23 cellular contexts compared by ENCODE assay signal in genomic region chr16:86608301-86608747, GRCh38. TPM values are rescaled to one million over a fixed set of nuclear protein-coding genes. Genes with fewer than 3 reads are reported as not detected.
DNase-seq lines count a peak whose midpoint lies in the region; ATAC-seq, FAIRE-seq and TF ChIP-seq lines count a peak whose summit lies in the region.
"Had no signal": no experiment of that assay in that cellular context is flagged by ENCODE, and none has a peak within 500 bp of the region (broad histone marks: within the 10 kb centered on the region; RNA-seq: fewer than 3 reads in every experiment).

No MANE protein-coding gene starts in this region.

- POLR2A ChIA-PET in A549 (lab: Yijun Ruan, JAX) = no interaction called here
- POLR2A ChIA-PET in activated CD4-positive, alpha-beta memory T cell treated with anti-CD3 and anti-CD28 coated beads, Interleukin-2, amount 10 ng/mL, durations not matched to agents 7 days and 5 days (lab: Charles Lee) = no interaction called here

- no peaks in the 10 kb centered on the region for H3K9me3 ChIP-seq in A549
- H3K9me3 ChIP-seq in adipocyte (ENCODE audit: control insufficient read depth, low read length) = no peaks in the 10 kb centered on the region
- H3K9me3 ChIP-seq in mesodermal cell (ENCODE audit: control insufficient read depth, low read length) = peaks cover 7% of the 10 kb centered on the region
- H3K9me3 ChIP-seq: upper lobe of left lung had no signal

- H3K4me2 ChIP-seq in A549 = 0 out of 3 replicates have a peak overlapping the region, but pooled peaks have one; percentile 15

- 13% methylated on average over 2 of the region's 2 CpGs for WGBS in A549 (ENCODE audit: missing lambda C conversion rate)
- 71 to 81% methylated on average over 2 of the region's 2 CpGs for WGBS in mesodermal cell (ENCODE audit: insufficient coverage in 2 of 2), 2 experiments

- H3K27ac Mint-ChIP-seq in activated CD4-positive, alpha-beta memory T cell treated with anti-CD3 and anti-CD28 coated beads, Interleukin-2, amount 10 ng/mL, durations not matched to agents 7 days and 5 days = no peak overlapping the region
- H3K27ac Mint-ChIP-seq: activated CD4-positive, alpha-beta T cell treated with anti-CD3 and anti-CD28 coated beads for 36 hours; natural killer cell; progenitor cell of endocrine pancreas had no signal

- no peak overlapping the region for H3K4me3 ChIP-seq in A549
- H3K4me3 ChIP-seq in adipocyte (ENCODE audit: low read length) = no peak overlapping the region
- no peak overlapping the region for H3K4me3 ChIP-seq in mesodermal cell (ENCODE audit: extremely low read depth, insufficient read depth, low read length, poor library complexity, severe bottlenecking)
- H3K4me3 ChIP-seq: GM12878, lung, upper lobe of left lung had no signal

- TF ChIP-seq CTCF in A549 (IDR thresholded peaks at IDR 0.05) = no peak

- peak overlapping the region in 1 of 2 experiments; percentile 23; a peak in 1 of 6 replicates for H3K27ac ChIP-seq in A549
- peak overlapping the region; percentile 68 for H3K27ac ChIP-seq in mesodermal cell (ENCODE audit: low read depth, low read length, severe bottlenecking)
- H3K27ac ChIP-seq: upper lobe of left lung had no signal

- H3K36me3 ChIP-seq in adipocyte (ENCODE audit: control insufficient read depth, insufficient read depth, low read length, severe bottlenecking) (no peaks in the 10 kb centered on the region), mesodermal cell (ENCODE audit: control insufficient read depth, insufficient read depth, low read length) (no peaks in the 10 kb centered on the region)
- H3K36me3 ChIP-seq: upper lobe of left lung had no signal

- no peak for TF ChIP-seq RAD21 in A549 (conservative IDR thresholded peaks at IDR 0.05 in 1 of 2, IDR thresholded peaks at IDR 0.05 in 1 of 2)

- H3K4me3 Mint-ChIP-seq in activated CD4-positive, alpha-beta memory T cell treated with anti-CD3 and anti-CD28 coated beads, Interleukin-2, amount 10 ng/mL, durations not matched to agents 7 days and 5 days = no peak overlapping the region
- H3K4me3 Mint-ChIP-seq: activated CD4-positive, alpha-beta T cell treated with anti-CD3 and anti-CD28 coated beads for 36 hours; natural killer cell had no signal

- H3K27me3 ChIP-seq in adipocyte (replicated peaks; ENCODE audit: control insufficient read depth, insufficient read depth, low read length) = no peaks in the 10 kb centered on the region
- H3K27me3 ChIP-seq: upper lobe of left lung had no signal

- peaks cover 9% of the 10 kb centered on the region for H3K4me1 Mint-ChIP-seq in activated CD4-positive, alpha-beta memory T cell treated with anti-CD3 and anti-CD28 coated beads, Interleukin-2, amount 10 ng/mL, durations not matched to agents 7 days and 5 days

- FAIRE-seq in A549 (lab: Jason Lieb, UNC) = no peak
- FAIRE-seq: D721Med, GM12878 had no signal

- DNase-seq in A549 (ENCODE audit: low read depth in 1 of 2, low spot score in 1 of 2) (no peak), H4 (ENCODE audit: low spot score) (peak; percentile 63), adipocyte (ENCODE audit: low read depth) (peak; percentile 25), retina (no peak)
- DNase-seq in activated CD4-positive, alpha-beta memory T cell treated with anti-CD3 and anti-CD28 coated beads, Interleukin-2, amount 10 ng/mL, durations not matched to agents 7 days and 5 days = no peak
- DNase-seq: activated CD4-positive, alpha-beta T cell treated with anti-CD3 and anti-CD28 coated beads for 36 hours; activated effector memory CD4-positive, alpha-beta T cell treated with anti-CD3 and anti-CD28 coated beads, Interleukin-2, amount 50 U/mL, for 16 hours; cortex of kidney; glutamatergic neuron; KBM-7; natural killer cell; NCI-H1105; NCI-H526 treated with DMSO at 0.1 percent for 48 hours; stimulated activated naive CD4-positive, alpha-beta T cell treated with Interleukin-2 at 50 U/mL for 16 hours; upper lobe of left lung had no signal

- H3K4me1 ChIP-seq in A549 (peaks cover 14% of the 10 kb centered on the region; the same call in 2 of the 3 replicates), adipocyte (ENCODE audit: control insufficient read depth, insufficient read depth, low read length) (peaks cover 35% of the 10 kb centered on the region), mesodermal cell (ENCODE audit: control insufficient read depth, insufficient read depth, low read length, poor library complexity, severe bottlenecking) (peaks cover 32% of the 10 kb centered on the region)

- peak in 1 of 2 experiments; percentile 61; a peak in 3 of 6 replicates for ATAC-seq in A549
- no peak for ATAC-seq in HG02938 (IDR thresholded peaks at IDR 0.05; ENCODE audit: unreplicated experiment)
- ATAC-seq in GM19035 (IDR thresholded peaks at IDR 0.05; ENCODE audit: unreplicated experiment) = no peak
- ATAC-seq: activated CD4-positive, alpha-beta T cell treated with anti-CD3 and anti-CD28 coated beads for 36 hours; GM12878; natural killer cell had no signal

- no peak for TF ChIP-seq EP300 in A549 (IDR thresholded peaks at IDR 0.05)

- H3K27me3 Mint-ChIP-seq in activated CD4-positive, alpha-beta memory T cell treated with anti-CD3 and anti-CD28 coated beads, Interleukin-2, amount 10 ng/mL, durations not matched to agents 7 days and 5 days = peaks cover 5% of the 10 kb centered on the region

- no peak overlapping the region for H3K9ac ChIP-seq in adipocyte (ENCODE audit: low read length)

- no peak for TF ChIP-seq POLR2A in A549 (IDR thresholded peaks at IDR 0.05; ENCODE audit: low read length)

- H3K9me3 Mint-ChIP-seq in activated CD4-positive, alpha-beta memory T cell treated with anti-CD3 and anti-CD28 coated beads, Interleukin-2, amount 10 ng/mL, durations not matched to agents 7 days and 5 days = peaks cover 3% of the 10 kb centered on the region
- H3K9me3 Mint-ChIP-seq: natural killer cell had no signal

- CTCF ChIA-PET in A549 (lab: Yijun Ruan, JAX) = no interaction called here
- CTCF ChIA-PET in activated CD4-positive, alpha-beta memory T cell treated with anti-CD3 and anti-CD28 coated beads, Interleukin-2, amount 10 ng/mL, durations not matched to agents 7 days and 5 days (lab: Charles Lee) = interaction anchor here (0.6 kb wide), 1 partner anchor 97 kb away, joined by 3 read pairs; no protein-coding TSS in a partner anchor

- H3K36me3 Mint-ChIP-seq in activated CD4-positive, alpha-beta memory T cell treated with anti-CD3 and anti-CD28 coated beads, Interleukin-2, amount 10 ng/mL, durations not matched to agents 7 days and 5 days (ENCODE audit: low read depth) = no peaks in the 10 kb centered on the region
- H3K36me3 Mint-ChIP-seq: natural killer cell had no signal

TF ChIP-seq in A549, 52 proteins besides CTCF, POLR2A, EP300 and RAD21 (continues in another document):
- TF ChIP-seq EHMT2 (IDR thresholded peaks at IDR 0.05; ENCODE audit: low read depth) = no peak
- TF ChIP-seq NFE2L2 (conservative IDR thresholded peaks at IDR 0.05; ENCODE audit: low read length) = no peak
- no peak for TF ChIP-seq TFCP2L1 (CRISPR knock-in tag; IDR thresholded peaks at IDR 0.05)
- no peak for TF ChIP-seq GATA3 (IDR thresholded peaks at IDR 0.05; ENCODE audit: borderline replicate concordance)
- TF ChIP-seq HDAC2 (IDR thresholded peaks at IDR 0.05) = no peak
- no peak for TF ChIP-seq PHF8 (IDR thresholded peaks at IDR 0.05; ENCODE audit: borderline replicate concordance, low read depth)
- TF ChIP-seq TP53 (CRISPR knock-in tag; IDR thresholded peaks at IDR 0.05) = no peak
- TF ChIP-seq ZNF302 (CRISPR knock-in tag; IDR thresholded peaks at IDR 0.05) = no peak
- TF ChIP-seq E2F6 (IDR thresholded peaks at IDR 0.05; ENCODE audit: borderline replicate concordance, low read depth) = no peak
- TF ChIP-seq HOXB5 (CRISPR knock-in tag; IDR thresholded peaks at IDR 0.05) = no peak
- TF ChIP-seq ESRRA (IDR thresholded peaks at IDR 0.05; ENCODE audit: borderline replicate concordance, low read length) = no peak

RNA-seq across cellular contexts. Expression of gene FOXL1, which starts 30.0 kb away (rescaled TPM):
- polyA plus RNA-seq in A549 (2011; rRNA removed) = 0.48 and 0.50 TPM in 2 replicates
- polyA plus RNA-seq in A549 (2012; cell fraction: cytosol; rRNA removed) = 0.62 and 1.5 TPM in 2 replicates
- polyA plus RNA-seq in A549 (2012; cell fraction: nucleus; rRNA removed) = 2.1 and 5.7 TPM in 2 replicates
- polyA plus RNA-seq in A549 (2017; fragmentation: RNase III; extraction: RNeasy Plus Mini Kit Qiagen cat#74134 plus additional on column Dnase treatment) = 0.52 to 0.70 TPM (median 0.70 TPM) in 3 replicates
- 0.33 and 0.34 TPM in 2 replicates for polyA minus RNA-seq in A549 (2011; rRNA and poly(A)+ RNA removed)
- total RNA-seq in H4 (2014; rRNA removed; shearing (Covaris generic)) = 0.75 and 0.86 TPM in 2 replicates
- polyA plus RNA-seq in mesodermal cell (2013, experiment 1 of 2) = 3.8 TPM
- polyA plus RNA-seq in mesodermal cell (2013, experiment 2 of 2) = 2.6 TPM
- not detected for total RNA-seq in activated CD4-positive, alpha-beta memory T cell treated with anti-CD3 and anti-CD28 coated beads, Interleukin-2, amount 10 ng/mL, durations not matched to agents 7 days and 5 days
- total RNA-seq: activated CD4-positive, alpha-beta T cell treated with anti-CD3 and anti-CD28 coated beads for 36 hours; GM12878; progenitor cell of endocrine pancreas; SK-MEL-5 had no signal

RNA-seq across cellular contexts. Expression of gene FOXC2, which starts 41.7 kb away (rescaled TPM):
- polyA plus RNA-seq in A549 (2011; rRNA removed) (0.06 and 0.09 TPM in 2 replicates), A549 (2017; fragmentation: RNase III; extraction: RNeasy Plus Mini Kit Qiagen cat#74134 plus additional on column Dnase treatment) (0.28 to 0.46 TPM (median 0.42 TPM) in 3 replicates)
- 0.32 and 0.36 TPM in 2 replicates for polyA plus RNA-seq in A549 (2012; cell fraction: cytosol; rRNA removed)
- polyA plus RNA-seq in A549 (2012; cell fraction: nucleus; rRNA removed) = 0.54 and 0.61 TPM in 2 replicates
- 0.08 and 0.19 TPM in 2 replicates for polyA minus RNA-seq in A549 (2011; rRNA and poly(A)+ RNA removed)
- total RNA-seq in H4 (2014; rRNA removed; shearing (Covaris generic)) = 0.12 and 0.60 TPM in 2 replicates
- polyA plus RNA-seq in mesodermal cell (2013, experiment 1 of 2) = 12.3 TPM
- 9.1 TPM for polyA plus RNA-seq in mesodermal cell (2013, experiment 2 of 2)
- total RNA-seq in activated CD4-positive, alpha-beta memory T cell treated with anti-CD3 and anti-CD28 coated beads, Interleukin-2, amount 10 ng/mL, durations not matched to agents 7 days and 5 days = not detected
- total RNA-seq: activated CD4-positive, alpha-beta T cell treated with anti-CD3 and anti-CD28 coated beads for 36 hours; GM12878; progenitor cell of endocrine pancreas; SK-MEL-5 had no signal
- polyA plus RNA-seq: GM12878 had no signal

RNA-seq across cellular contexts. Expression of gene MTHFSD, which starts 53.3 kb away (rescaled TPM):
- polyA plus RNA-seq in A549 (2011; rRNA removed) (14.9 and 16.9 TPM in 2 replicates), A549 (2017; fragmentation: RNase III; extraction: RNeasy Plus Mini Kit Qiagen cat#74134 plus additional on column Dnase treatment) (12.8 to 13.1 TPM (median 12.9 TPM) in 3 replicates)
- polyA plus RNA-seq in A549 (2012; cell fraction: cytosol; rRNA removed) = 8.6 and 10.3 TPM in 2 replicates
- polyA plus RNA-seq in A549 (2012; cell fraction: nucleus; rRNA removed) = 27.4 and 28.9 TPM in 2 replicates
- polyA minus RNA-seq in A549 (2011; rRNA and poly(A)+ RNA removed) = 29.8 and 32.2 TPM in 2 replicates
- total RNA-seq in H4 (2014; rRNA removed; shearing (Covaris generic)) = 9.6 and 10.0 TPM in 2 replicates
- polyA plus RNA-seq in mesodermal cell (2013, experiment 1 of 2) = 19.2 TPM
- polyA plus RNA-seq in mesodermal cell (2013, experiment 2 of 2) = 17.6 TPM
- total RNA-seq in activated CD4-positive, alpha-beta memory T cell treated with anti-CD3 and anti-CD28 coated beads, Interleukin-2, amount 10 ng/mL, durations not matched to agents 7 days and 5 days = 10 to 100 TPM; 22.2 TPM

Comparison
In these comparisons a context has a peak if more than half of its experiments do, and no peak if none do; other contexts are left out.
1. DNase-seq: peak in H4 (single experiment) and adipocyte (single experiment); none in A549 (0 of 2), retina (single experiment) and activated CD4-positive, alpha-beta memory T cell treated with anti-CD3 and anti-CD28 coated beads, Interleukin-2, amount 10 ng/mL, durations not matched to agents 7 days and 5 days (single experiment).